In genomic region chr18:48140738-48141137, GRCh38 we compare ENCODE assay signal across 15 cellular contexts.
"Had no signal": no experiment of that assay in that cellular context is flagged by ENCODE, and none has a peak within 500 bp of the region (broad histone marks: within the 10 kb centered on the region; RNA-seq: fewer than 3 reads in every experiment).

No MANE protein-coding gene starts in this region.

- H3K27ac ChIP-seq: dorsolateral prefrontal cortex had no signal

- DNase-seq: activated CD4-positive, alpha-beta T cell treated with anti-CD3 and anti-CD28 coated beads, Interleukin-2, amount 50 U/mL, for 48 hours; activated gamma-delta T cell; activated naive CD8-positive, alpha-beta T cell treated with anti-CD3 and anti-CD28 coated beads for 36 hours; activated T-cell treated with anti-CD3 and anti-CD28 coated beads, Interleukin-2, amount 50 U/mL, for 4 hours; anterior cingulate cortex; dorsolateral prefrontal cortex; glutamatergic neuron; left colon; mesendoderm; stimulated activated CD4-positive, alpha-beta T cell treated with anti-CD3 and anti-CD28 coated beads, Interleukin-4, amount 100 ng/mL, for 24 hours; T-helper 17 cell had no signal

- H3K4me3 ChIP-seq: dorsolateral prefrontal cortex, ovary had no signal

- H3K36me3 Mint-ChIP-seq: activated naive CD8-positive, alpha-beta T cell treated with anti-CD3 and anti-CD28 coated beads for 36 hours had no signal

- H3K4me3 Mint-ChIP-seq: activated naive CD8-positive, alpha-beta T cell treated with anti-CD3 and anti-CD28 coated beads for 36 hours; activated T-cell treated with anti-CD3 and anti-CD28 coated beads, Interleukin-2, amount 50 U/mL, for 4 hours; T-helper 17 cell had no signal

- ATAC-seq: activated CD4-positive, CD25-positive, alpha-beta regulatory T cell treated with anti-CD3 and anti-CD28 coated beads, Interleukin-2, amount 50 U/mL, for 24 hours; activated T-cell treated with anti-CD3 and anti-CD28 coated beads, Interleukin-2, amount 50 U/mL, for 4 hours; esophagus mucosa; T-helper 17 cell had no signal

- H3K27me3 ChIP-seq: ovary had no signal

- H3K27ac Mint-ChIP-seq: activated naive CD8-positive, alpha-beta T cell treated with anti-CD3 and anti-CD28 coated beads for 36 hours; T-helper 17 cell had no signal

- H3K36me3 ChIP-seq: ovary had no signal

- H3K9me3 Mint-ChIP-seq: activated naive CD8-positive, alpha-beta T cell treated with anti-CD3 and anti-CD28 coated beads for 36 hours; activated T-cell treated with anti-CD3 and anti-CD28 coated beads, Interleukin-2, amount 50 U/mL, for 4 hours; type B pancreatic cell had no signal

- H3K9me3 ChIP-seq: ovary had no signal
